ENCODE assay signal across 1 cellular context in the genomic region with DNA sequence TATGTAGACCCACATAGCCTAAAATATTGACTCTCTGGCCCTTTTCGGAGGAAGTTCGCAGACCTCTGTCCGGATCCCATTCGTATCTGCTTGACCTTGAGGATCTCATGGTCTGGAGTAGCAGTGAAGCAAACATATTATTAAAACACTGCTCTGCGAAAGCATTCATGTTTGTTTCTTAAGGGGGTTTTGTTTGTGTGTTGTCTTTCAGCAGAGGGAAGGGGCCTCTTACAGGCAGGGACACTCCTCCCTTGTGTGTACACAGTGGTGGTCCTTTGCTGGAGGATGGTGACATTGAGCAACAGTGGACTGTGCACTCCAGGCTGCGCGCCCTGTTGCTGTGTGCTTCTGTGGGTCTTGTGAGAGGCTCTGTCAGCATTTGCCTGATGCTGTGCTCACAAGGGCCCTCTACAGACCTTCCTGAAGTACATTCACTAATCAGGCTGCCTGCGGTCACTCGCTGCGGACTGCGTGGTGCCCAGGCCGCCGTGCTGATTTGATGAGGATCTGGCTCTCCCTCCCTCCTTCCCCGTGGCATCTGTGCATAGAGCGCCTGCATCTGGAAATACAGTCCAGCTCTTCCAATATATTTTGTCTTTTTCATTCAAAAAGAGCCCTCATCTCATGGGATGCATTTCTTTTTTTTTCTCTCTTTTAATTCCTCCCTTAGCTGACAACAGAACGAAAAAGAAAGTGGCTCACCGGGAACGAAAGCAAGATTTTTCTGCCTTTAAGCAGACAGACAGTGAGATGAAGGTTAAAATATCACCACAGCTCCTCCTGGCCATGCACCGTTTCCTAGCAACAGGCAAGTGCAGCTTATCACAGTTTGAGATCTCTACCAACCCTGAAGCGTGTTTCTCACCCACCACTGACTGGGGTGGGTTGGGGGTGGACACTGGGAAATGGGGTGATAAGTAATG.
A peak's percentile ranks its signal among the peaks of the same experiment; 100 is the strongest.
TF ChIP-seq lines count a peak whose summit lies in the region.

No MANE protein-coding gene starts in this region.

TF ChIP-seq in HepG2, 621 proteins besides CTCF, POLR2A, EP300 and RAD21 (continued from another document and continues in another):
- TF ChIP-seq, protein P1, sequence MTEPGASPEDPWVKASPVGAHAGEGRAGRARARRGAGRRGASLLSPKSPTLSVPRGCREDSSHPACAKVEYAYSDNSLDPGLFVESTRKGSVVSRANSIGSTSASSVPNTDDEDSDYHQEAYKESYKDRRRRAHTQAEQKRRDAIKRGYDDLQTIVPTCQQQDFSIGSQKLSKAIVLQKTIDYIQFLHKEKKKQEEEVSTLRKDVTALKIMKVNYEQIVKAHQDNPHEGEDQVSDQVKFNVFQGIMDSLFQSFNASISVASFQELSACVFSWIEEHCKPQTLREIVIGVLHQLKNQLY (CRISPR knock-in tag; IDR thresholded peaks at IDR 0.05): peak; percentile 86
- TF ChIP-seq ZNF781 (CRISPR knock-in tag; IDR thresholded peaks at IDR 0.05; ENCODE audit: borderline replicate concordance, not compliant biosample characterization): peak; percentile 56
- TF ChIP-seq KLF9 (CRISPR knock-in tag; IDR thresholded peaks at IDR 0.05; ENCODE audit: low read depth): peak; percentile 80
- TF ChIP-seq, protein P2, sequence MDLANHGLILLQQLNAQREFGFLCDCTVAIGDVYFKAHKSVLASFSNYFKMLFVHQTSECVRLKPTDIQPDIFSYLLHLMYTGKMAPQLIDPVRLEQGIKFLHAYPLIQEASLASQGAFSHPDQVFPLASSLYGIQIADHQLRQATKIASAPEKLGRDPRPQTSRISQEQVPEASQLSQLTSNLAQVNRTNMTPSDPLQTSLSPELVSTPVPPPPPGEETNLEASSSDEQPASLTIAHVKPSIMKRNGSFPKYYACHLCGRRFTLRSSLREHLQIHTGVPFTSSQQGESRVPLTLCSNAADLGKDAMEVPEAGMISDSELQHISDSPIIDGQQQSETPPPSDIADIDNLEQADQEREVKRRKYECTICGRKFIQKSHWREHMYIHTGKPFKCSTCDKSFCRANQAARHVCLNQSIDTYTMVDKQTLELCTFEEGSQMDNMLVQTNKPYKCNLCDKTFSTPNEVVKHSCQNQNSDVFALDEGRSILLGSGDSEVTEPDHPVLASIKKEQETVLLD (CRISPR knock-in tag; IDR thresholded peaks at IDR 0.05; ENCODE audit: low read depth): 0 out of 2 replicates have a peak, but pooled peaks have one; percentile 32
- TF ChIP-seq ZNF761 (CRISPR knock-in tag; conservative IDR thresholded peaks at IDR 0.05): peak; percentile 96
- TF ChIP-seq IRX3 (CRISPR knock-in tag; IDR thresholded peaks at IDR 0.05; ENCODE audit: borderline replicate concordance, low read depth): no peak
- peak; percentile 100 for TF ChIP-seq ZNF549 (CRISPR knock-in tag; IDR thresholded peaks at IDR 0.05)
- peak; percentile 52 for TF ChIP-seq SKI (IDR thresholded peaks at IDR 0.05; ENCODE audit: partially characterized antibody)
- TF ChIP-seq, protein P3, sequence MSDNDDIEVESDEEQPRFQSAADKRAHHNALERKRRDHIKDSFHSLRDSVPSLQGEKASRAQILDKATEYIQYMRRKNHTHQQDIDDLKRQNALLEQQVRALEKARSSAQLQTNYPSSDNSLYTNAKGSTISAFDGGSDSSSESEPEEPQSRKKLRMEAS (IDR thresholded peaks at IDR 0.05): peak; percentile 83
- TF ChIP-seq FOXC1 (CRISPR knock-in tag; IDR thresholded peaks at IDR 0.05; ENCODE audit: borderline replicate concordance): peak; percentile 88; the same call in 1 of the 2 replicates
- no peak for TF ChIP-seq ZNF382 (CRISPR knock-in tag; IDR thresholded peaks at IDR 0.05; ENCODE audit: borderline replicate concordance)
- no peak; the same call in 1 of the 2 replicates for TF ChIP-seq ZNF563 (CRISPR knock-in tag; IDR thresholded peaks at IDR 0.05)
- TF ChIP-seq, protein P4, sequence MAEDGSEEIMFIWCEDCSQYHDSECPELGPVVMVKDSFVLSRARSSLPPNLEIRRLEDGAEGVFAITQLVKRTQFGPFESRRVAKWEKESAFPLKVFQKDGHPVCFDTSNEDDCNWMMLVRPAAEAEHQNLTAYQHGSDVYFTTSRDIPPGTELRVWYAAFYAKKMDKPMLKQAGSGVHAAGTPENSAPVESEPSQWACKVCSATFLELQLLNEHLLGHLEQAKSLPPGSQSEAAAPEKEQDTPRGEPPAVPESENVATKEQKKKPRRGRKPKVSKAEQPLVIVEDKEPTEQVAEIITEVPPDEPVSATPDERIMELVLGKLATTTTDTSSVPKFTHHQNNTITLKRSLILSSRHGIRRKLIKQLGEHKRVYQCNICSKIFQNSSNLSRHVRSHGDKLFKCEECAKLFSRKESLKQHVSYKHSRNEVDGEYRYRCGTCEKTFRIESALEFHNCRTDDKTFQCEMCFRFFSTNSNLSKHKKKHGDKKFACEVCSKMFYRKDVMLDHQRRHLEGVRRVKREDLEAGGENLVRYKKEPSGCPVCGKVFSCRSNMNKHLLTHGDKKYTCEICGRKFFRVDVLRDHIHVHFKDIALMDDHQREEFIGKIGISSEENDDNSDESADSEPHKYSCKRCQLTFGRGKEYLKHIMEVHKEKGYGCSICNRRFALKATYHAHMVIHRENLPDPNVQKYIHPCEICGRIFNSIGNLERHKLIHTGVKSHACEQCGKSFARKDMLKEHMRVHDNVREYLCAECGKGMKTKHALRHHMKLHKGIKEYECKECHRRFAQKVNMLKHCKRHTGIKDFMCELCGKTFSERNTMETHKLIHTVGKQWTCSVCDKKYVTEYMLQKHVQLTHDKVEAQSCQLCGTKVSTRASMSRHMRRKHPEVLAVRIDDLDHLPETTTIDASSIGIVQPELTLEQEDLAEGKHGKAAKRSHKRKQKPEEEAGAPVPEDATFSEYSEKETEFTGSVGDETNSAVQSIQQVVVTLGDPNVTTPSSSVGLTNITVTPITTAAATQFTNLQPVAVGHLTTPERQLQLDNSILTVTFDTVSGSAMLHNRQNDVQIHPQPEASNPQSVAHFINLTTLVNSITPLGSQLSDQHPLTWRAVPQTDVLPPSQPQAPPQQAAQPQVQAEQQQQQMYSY (CRISPR knock-in tag; IDR thresholded peaks at IDR 0.05): no peak
- TF ChIP-seq, protein P5, sequence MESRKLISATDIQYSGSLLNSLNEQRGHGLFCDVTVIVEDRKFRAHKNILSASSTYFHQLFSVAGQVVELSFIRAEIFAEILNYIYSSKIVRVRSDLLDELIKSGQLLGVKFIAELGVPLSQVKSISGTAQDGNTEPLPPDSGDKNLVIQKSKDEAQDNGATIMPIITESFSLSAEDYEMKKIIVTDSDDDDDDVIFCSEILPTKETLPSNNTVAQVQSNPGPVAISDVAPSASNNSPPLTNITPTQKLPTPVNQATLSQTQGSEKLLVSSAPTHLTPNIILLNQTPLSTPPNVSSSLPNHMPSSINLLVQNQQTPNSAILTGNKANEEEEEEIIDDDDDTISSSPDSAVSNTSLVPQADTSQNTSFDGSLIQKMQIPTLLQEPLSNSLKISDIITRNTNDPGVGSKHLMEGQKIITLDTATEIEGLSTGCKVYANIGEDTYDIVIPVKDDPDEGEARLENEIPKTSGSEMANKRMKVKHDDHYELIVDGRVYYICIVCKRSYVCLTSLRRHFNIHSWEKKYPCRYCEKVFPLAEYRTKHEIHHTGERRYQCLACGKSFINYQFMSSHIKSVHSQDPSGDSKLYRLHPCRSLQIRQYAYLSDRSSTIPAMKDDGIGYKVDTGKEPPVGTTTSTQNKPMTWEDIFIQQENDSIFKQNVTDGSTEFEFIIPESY (CRISPR knock-in tag; IDR thresholded peaks at IDR 0.05): peak; percentile 84
- TF ChIP-seq DNMT3B (CRISPR knock-in tag; conservative IDR thresholded peaks at IDR 0.05): 0 out of 2 replicates have a peak, but pooled peaks have one; percentile 59
- peak; percentile 67; the same call in 1 of the 2 replicates for TF ChIP-seq KDM5B (CRISPR knock-in tag; IDR thresholded peaks at IDR 0.05; ENCODE audit: borderline replicate concordance)
- TF ChIP-seq, protein P6, sequence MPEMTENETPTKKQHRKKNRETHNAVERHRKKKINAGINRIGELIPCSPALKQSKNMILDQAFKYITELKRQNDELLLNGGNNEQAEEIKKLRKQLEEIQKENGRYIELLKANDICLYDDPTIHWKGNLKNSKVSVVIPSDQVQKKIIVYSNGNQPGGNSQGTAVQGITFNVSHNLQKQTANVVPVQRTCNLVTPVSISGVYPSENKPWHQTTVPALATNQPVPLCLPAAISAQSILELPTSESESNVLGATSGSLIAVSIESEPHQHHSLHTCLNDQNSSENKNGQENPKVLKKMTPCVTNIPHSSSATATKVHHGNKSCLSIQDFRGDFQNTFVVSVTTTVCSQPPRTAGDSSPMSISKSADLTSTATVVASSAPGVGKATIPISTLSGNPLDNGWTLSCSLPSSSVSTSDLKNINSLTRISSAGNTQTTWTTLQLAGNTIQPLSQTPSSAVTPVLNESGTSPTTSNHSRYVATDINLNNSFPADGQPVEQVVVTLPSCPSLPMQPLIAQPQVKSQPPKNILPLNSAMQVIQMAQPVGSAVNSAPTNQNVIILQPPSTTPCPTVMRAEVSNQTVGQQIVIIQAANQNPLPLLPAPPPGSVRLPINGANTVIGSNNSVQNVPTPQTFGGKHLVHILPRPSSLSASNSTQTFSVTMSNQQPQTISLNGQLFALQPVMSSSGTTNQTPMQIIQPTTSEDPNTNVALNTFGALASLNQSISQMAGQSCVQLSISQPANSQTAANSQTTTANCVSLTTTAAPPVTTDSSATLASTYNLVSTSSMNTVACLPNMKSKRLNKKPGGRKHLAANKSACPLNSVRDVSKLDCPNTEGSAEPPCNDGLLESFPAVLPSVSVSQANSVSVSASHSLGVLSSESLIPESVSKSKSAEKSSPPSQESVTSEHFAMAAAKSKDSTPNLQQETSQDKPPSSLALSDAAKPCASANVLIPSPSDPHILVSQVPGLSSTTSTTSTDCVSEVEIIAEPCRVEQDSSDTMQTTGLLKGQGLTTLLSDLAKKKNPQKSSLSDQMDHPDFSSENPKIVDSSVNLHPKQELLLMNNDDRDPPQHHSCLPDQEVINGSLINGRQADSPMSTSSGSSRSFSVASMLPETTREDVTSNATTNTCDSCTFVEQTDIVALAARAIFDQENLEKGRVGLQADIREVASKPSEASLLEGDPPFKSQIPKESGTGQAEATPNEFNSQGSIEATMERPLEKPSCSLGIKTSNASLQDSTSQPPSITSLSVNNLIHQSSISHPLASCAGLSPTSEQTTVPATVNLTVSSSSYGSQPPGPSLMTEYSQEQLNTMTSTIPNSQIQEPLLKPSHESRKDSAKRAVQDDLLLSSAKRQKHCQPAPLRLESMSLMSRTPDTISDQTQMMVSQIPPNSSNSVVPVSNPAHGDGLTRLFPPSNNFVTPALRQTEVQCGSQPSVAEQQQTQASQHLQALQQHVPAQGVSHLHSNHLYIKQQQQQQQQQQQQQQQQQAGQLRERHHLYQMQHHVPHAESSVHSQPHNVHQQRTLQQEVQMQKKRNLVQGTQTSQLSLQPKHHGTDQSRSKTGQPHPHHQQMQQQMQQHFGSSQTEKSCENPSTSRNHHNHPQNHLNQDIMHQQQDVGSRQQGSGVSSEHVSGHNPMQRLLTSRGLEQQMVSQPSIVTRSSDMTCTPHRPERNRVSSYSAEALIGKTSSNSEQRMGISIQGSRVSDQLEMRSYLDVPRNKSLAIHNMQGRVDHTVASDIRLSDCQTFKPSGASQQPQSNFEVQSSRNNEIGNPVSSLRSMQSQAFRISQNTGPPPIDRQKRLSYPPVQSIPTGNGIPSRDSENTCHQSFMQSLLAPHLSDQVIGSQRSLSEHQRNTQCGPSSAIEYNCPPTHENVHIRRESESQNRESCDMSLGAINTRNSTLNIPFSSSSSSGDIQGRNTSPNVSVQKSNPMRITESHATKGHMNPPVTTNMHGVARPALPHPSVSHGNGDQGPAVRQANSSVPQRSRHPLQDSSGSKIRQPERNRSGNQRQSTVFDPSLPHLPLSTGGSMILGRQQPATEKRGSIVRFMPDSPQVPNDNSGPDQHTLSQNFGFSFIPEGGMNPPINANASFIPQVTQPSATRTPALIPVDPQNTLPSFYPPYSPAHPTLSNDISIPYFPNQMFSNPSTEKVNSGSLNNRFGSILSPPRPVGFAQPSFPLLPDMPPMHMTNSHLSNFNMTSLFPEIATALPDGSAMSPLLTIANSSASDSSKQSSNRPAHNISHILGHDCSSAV (CRISPR knock-in tag; IDR thresholded peaks at IDR 0.05; ENCODE audit: borderline replicate concordance): no peak
- TF ChIP-seq, protein P7, sequence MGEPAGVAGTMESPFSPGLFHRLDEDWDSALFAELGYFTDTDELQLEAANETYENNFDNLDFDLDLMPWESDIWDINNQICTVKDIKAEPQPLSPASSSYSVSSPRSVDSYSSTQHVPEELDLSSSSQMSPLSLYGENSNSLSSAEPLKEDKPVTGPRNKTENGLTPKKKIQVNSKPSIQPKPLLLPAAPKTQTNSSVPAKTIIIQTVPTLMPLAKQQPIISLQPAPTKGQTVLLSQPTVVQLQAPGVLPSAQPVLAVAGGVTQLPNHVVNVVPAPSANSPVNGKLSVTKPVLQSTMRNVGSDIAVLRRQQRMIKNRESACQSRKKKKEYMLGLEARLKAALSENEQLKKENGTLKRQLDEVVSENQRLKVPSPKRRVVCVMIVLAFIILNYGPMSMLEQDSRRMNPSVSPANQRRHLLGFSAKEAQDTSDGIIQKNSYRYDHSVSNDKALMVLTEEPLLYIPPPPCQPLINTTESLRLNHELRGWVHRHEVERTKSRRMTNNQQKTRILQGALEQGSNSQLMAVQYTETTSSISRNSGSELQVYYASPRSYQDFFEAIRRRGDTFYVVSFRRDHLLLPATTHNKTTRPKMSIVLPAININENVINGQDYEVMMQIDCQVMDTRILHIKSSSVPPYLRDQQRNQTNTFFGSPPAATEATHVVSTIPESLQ (CRISPR knock-in tag; conservative IDR thresholded peaks at IDR 0.05): no peak
- no peak for TF ChIP-seq ZNF136 (CRISPR knock-in tag; IDR thresholded peaks at IDR 0.05; ENCODE audit: low read depth)
- TF ChIP-seq ZNF317 (CRISPR knock-in tag; IDR thresholded peaks at IDR 0.05): no peak
- TF ChIP-seq, protein P8, sequence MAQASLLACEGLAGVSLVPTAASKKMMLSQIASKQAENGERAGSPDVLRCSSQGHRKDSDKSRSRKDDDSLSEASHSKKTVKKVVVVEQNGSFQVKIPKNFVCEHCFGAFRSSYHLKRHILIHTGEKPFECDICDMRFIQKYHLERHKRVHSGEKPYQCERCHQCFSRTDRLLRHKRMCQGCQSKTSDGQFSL (CRISPR knock-in tag; IDR thresholded peaks at IDR 0.05): no peak
- no peak for TF ChIP-seq MZF1 (CRISPR knock-in tag; IDR thresholded peaks at IDR 0.05; ENCODE audit: borderline replicate concordance)
- TF ChIP-seq, protein P9, sequence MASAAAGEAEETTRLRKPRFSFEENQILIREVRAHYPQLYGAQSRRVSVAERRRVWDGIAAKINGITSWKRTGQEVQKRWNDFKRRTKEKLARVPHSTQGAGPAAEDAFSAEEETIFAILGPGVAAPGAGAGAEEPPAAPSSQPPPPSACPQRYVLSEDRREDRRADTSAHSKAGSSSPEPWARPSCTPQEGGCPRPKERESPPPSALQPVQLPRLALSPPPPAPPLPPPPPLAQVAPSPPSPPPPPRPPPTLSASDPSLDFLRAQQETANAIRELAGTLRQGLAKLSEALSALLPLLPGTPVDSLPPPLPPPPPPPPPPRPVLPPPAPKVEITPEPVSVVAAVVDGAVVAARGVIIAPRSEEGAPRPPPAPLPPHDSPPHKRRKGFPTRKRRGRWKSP (CRISPR knock-in tag; IDR thresholded peaks at IDR 0.05): peak; percentile 88; the same call in 1 of the 2 replicates
- TF ChIP-seq THYN1 (CRISPR knock-in tag; IDR thresholded peaks at IDR 0.05; ENCODE audit: borderline replicate concordance, low read depth): no peak
- TF ChIP-seq FOXJ3 (CRISPR knock-in tag; IDR thresholded peaks at IDR 0.05; ENCODE audit: borderline replicate concordance): peak; percentile 95; the same call in 1 of the 2 replicates
- TF ChIP-seq HCFC1 (IDR thresholded peaks at IDR 0.05; ENCODE audit: low read depth, low read length): no peak
- no peak; the same call in 1 of the 2 replicates for TF ChIP-seq ZNF143 (CRISPR knock-in tag; IDR thresholded peaks at IDR 0.05)
- peak; percentile 85; the same call in 1 of the 2 replicates for TF ChIP-seq TOE1 (CRISPR knock-in tag; IDR thresholded peaks at IDR 0.05)
- no peak for TF ChIP-seq ZBTB3 (CRISPR knock-in tag; IDR thresholded peaks at IDR 0.05; ENCODE audit: borderline replicate concordance, low read depth)
